Comparison of ENCODE assay signal across 27 cellular contexts in the genomic region with DNA sequence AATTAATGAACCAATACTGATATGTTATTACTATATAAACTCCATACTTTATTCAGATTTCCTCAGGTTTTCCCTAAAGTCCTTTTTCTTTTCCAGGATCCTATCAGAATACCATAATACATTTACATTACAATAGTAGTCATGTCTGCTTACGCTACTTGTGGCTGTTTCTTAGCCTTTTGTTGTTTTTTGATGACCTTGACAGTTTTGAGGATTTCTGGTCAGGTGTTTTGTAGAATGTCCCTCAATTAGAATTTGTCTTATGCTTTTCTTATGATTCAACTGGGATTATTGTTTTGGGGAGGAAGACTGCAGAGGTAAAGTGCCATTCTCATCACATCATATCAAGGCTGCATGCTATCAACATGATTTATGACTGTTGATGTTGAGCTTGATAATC. TPM values are rescaled to one million over a fixed set of nuclear protein-coding genes. Genes with fewer than 3 reads are reported as not detected.
"Had no signal": no experiment of that assay in that cellular context is flagged by ENCODE, and none has a peak within 500 bp of the region (broad histone marks: within the 10 kb centered on the region; RNA-seq: fewer than 3 reads in every experiment).

No MANE protein-coding gene starts in this region.

- H3K27me3 ChIP-seq: SJSA1 had no signal

- H3K4me3 ChIP-seq: SJSA1, SK-N-MC had no signal

- H3K4me1 ChIP-seq: SJSA1 had no signal

- H3K36me3 ChIP-seq: SJSA1 had no signal

- FAIRE-seq: RCC 7860 had no signal

- H3K27ac ChIP-seq: SJSA1, SK-N-MC had no signal

- DNase-seq: KBM-7, MV-4-11, NCI-H1048, NCI-H1105, NCI-H1417, NCI-H1436 treated with DMSO at 0.1 percent for 48 hours, NCI-H1694 treated with DMSO at 0.1 percent for 48 hours, NCI-H1930, NCI-H2081, NCI-H2107, NCI-H226, NCI-H446, NCI-H510A, NCI-H524 treated with DMSO at 0.1 percent for 48 hours, NCI-H69, NCI-H774, Right ventricle myocardium superior, RPMI8226, SIG-M5 had no signal

- H3K9me3 ChIP-seq: SJSA1 had no signal

RNA-seq across cellular contexts. Expression of a gene that starts 9.1 kb away (rescaled TPM):
- total RNA-seq: HT-29; LHCN-M2; MCF 10A; Right ventricle myocardium superior; SJSA1; T-helper 1 cell treated with Interleukin-12 subunit alpha and Interleukin-12 subunit beta and Interleukin-4 antibody, amounts not matched to agents 30 ng/mL and 1 ng/mL, for 36 hours had no signal
- polyA plus RNA-seq: IgD-negative memory B cell had no signal
